1 cellular context compared by ENCODE assay signal in the genomic region with DNA sequence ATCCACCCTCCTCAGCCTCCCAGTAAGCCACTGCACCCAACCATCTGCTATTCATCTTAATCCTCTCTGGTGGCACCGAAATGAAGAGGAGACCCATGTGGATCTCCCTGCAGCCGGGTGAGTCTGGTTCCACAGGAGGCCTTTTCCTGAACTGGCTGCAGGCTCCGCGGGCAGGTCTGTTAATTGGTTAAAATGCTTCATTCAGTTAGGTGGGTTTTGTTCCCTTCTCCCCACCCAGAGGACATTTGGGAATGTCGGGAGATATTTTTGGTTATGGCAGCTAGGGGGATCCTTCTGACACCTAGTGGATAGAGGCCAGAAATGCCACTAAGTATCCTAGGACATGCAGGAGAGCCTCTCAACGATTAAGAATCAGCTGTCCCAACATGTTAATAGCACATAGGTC.
A peak's percentile ranks its signal among the peaks of the same experiment; 100 is the strongest.
TF ChIP-seq lines count a peak whose summit lies in the region.

No MANE protein-coding gene starts in this region.

TF ChIP-seq in HEK293, 187 proteins besides CTCF, POLR2A, EP300 and RAD21 (continued from another document):
- TF ChIP-seq, protein P1, sequence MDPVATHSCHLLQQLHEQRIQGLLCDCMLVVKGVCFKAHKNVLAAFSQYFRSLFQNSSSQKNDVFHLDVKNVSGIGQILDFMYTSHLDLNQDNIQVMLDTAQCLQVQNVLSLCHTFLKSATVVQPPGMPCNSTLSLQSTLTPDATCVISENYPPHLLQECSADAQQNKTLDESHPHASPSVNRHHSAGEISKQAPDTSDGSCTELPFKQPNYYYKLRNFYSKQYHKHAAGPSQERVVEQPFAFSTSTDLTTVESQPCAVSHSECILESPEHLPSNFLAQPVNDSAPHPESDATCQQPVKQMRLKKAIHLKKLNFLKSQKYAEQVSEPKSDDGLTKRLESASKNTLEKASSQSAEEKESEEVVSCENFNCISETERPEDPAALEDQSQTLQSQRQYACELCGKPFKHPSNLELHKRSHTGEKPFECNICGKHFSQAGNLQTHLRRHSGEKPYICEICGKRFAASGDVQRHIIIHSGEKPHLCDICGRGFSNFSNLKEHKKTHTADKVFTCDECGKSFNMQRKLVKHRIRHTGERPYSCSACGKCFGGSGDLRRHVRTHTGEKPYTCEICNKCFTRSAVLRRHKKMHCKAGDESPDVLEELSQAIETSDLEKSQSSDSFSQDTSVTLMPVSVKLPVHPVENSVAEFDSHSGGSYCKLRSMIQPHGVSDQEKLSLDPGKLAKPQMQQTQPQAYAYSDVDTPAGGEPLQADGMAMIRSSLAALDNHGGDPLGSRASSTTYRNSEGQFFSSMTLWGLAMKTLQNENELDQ (tag by site-specific recombination; IDR thresholded peaks at IDR 0.05; ENCODE audit: low read depth): no peak
- TF ChIP-seq KLF16 (tag by site-specific recombination; IDR thresholded peaks at IDR 0.05) (no peak), EGR2 (tag by site-specific recombination; IDR thresholded peaks at IDR 0.05; ENCODE audit: low read depth) (no peak), ZNF555 (tag by site-specific recombination; conservative IDR thresholded peaks at IDR 0.05) (no peak), IKZF3 (tag by site-specific recombination; IDR thresholded peaks at IDR 0.05) (peak; percentile 92), ZNF140 (tag by site-specific recombination; IDR thresholded peaks at IDR 0.05) (no peak), ZBTB21 (tag by site-specific recombination; IDR thresholded peaks at IDR 0.05) (no peak)
- TF ChIP-seq, protein P2, sequence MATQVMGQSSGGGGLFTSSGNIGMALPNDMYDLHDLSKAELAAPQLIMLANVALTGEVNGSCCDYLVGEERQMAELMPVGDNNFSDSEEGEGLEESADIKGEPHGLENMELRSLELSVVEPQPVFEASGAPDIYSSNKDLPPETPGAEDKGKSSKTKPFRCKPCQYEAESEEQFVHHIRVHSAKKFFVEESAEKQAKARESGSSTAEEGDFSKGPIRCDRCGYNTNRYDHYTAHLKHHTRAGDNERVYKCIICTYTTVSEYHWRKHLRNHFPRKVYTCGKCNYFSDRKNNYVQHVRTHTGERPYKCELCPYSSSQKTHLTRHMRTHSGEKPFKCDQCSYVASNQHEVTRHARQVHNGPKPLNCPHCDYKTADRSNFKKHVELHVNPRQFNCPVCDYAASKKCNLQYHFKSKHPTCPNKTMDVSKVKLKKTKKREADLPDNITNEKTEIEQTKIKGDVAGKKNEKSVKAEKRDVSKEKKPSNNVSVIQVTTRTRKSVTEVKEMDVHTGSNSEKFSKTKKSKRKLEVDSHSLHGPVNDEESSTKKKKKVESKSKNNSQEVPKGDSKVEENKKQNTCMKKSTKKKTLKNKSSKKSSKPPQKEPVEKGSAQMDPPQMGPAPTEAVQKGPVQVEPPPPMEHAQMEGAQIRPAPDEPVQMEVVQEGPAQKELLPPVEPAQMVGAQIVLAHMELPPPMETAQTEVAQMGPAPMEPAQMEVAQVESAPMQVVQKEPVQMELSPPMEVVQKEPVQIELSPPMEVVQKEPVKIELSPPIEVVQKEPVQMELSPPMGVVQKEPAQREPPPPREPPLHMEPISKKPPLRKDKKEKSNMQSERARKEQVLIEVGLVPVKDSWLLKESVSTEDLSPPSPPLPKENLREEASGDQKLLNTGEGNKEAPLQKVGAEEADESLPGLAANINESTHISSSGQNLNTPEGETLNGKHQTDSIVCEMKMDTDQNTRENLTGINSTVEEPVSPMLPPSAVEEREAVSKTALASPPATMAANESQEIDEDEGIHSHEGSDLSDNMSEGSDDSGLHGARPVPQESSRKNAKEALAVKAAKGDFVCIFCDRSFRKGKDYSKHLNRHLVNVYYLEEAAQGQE (tag by site-specific recombination; IDR thresholded peaks at IDR 0.05): no peak
